In genomic region chr9:128094950-128095544, GRCh38 we compare ENCODE assay signal across 8 cellular contexts. TPM values are rescaled to one million over a fixed set of nuclear protein-coding genes. Genes with fewer than 3 reads are reported as not detected.
DNase-seq lines count a peak whose midpoint lies in the region; ATAC-seq and TF ChIP-seq lines count a peak whose summit lies in the region.

No MANE protein-coding gene starts in this region.

- no peak for ATAC-seq in heart right ventricle
- no peak for ATAC-seq in left ventricle myocardium superior
- no peak for ATAC-seq in naive B cell (ENCODE audit: low read depth in 2 of 2)
- no peak for ATAC-seq in aorta (ENCODE audit: low FRiP score)
- ATAC-seq in HG02610 (IDR thresholded peaks at IDR 0.05; ENCODE audit: unreplicated experiment) = no peak
- ATAC-seq in GM18517 (IDR thresholded peaks at IDR 0.05; ENCODE audit: unreplicated experiment) = no peak

- TF ChIP-seq CTCF in heart right ventricle (IDR thresholded peaks at IDR 0.05) (no peak), BE2C (IDR thresholded peaks at IDR 0.05; ENCODE audit: low read depth, low read length) (no peak)

- intact Hi-C loops in heart right ventricle (cut with DNase I) (loop anchor here in 1 of 10 donors (1.0 kb wide), 1 partner anchor 27 kb away; the partner anchor contains the start of gene SLC25A25), left ventricle myocardium superior (cut with micrococcal nuclease) (no loop called here), aorta (cut with DNase I) (no loop called here)

- H3K27ac ChIP-seq in heart right ventricle (peak overlapping the region; percentile 44 to 97 (median 86)), caudate nucleus (ENCODE audit: low read depth, low read length) (peak overlapping the region; percentile 90), aorta (ENCODE audit: low read depth in 1 of 2, low read length in 2 of 2) (peak overlapping the region; percentile 59 to 98)

- H3K4me1 ChIP-seq in heart right ventricle = peaks cover 24 to 96% (median 72%) of the 10 kb centered on the region in 9 donors
- H3K4me1 ChIP-seq in aorta (ENCODE audit: control insufficient read depth in 1 of 2, insufficient read depth in 2 of 2, low read length in 2 of 2) = peaks cover 3 to 5% of the 10 kb centered on the region in 2 donors
- peaks cover 39% of the 10 kb centered on the region for H3K4me1 ChIP-seq in BE2C

- H3K4me1 Mint-ChIP-seq in naive B cell = peaks cover 31 to 56% (median 52%) of the 10 kb centered on the region in 3 donors

- H3K27ac Mint-ChIP-seq in naive B cell = peak overlapping the region; percentile 96 to 99 (median 99)

- H3K36me3 ChIP-seq in heart right ventricle (no peaks in the 10 kb centered on the region), aorta (ENCODE audit: control insufficient read depth in 1 of 2, insufficient read depth in 2 of 2, low read length in 1 of 2) (no peaks in the 10 kb centered on the region), BE2C (peaks cover 4% of the 10 kb centered on the region)

- 83 to 86% methylated on average over 11 of the region's 11 CpGs for WGBS in heart right ventricle, 2 donors
- WGBS in aorta, 2 donors = 79 to 80% methylated on average over 11 of the region's 11 CpGs

- H3K27me3 ChIP-seq in heart right ventricle (no peaks in the 10 kb centered on the region), aorta (ENCODE audit: control insufficient read depth in 1 of 2, insufficient read depth in 2 of 2, low read length in 1 of 2) (no peaks in the 10 kb centered on the region), BE2C (no peaks in the 10 kb centered on the region)

- no peaks in the 10 kb centered on the region for H3K36me3 Mint-ChIP-seq in naive B cell

- no peaks in the 10 kb centered on the region for H3K27me3 Mint-ChIP-seq in naive B cell

- H3K4me3 ChIP-seq in heart right ventricle (no peak overlapping the region), aorta (ENCODE audit: low read length in 2 of 2) (no peak overlapping the region), BE2C (ENCODE audit: low read depth, low read length) (no peak overlapping the region)

- H3K9me3 ChIP-seq in heart right ventricle (no peaks in the 10 kb centered on the region), aorta (ENCODE audit: control insufficient read depth, low read length) (no peaks in the 10 kb centered on the region), BE2C (no peaks in the 10 kb centered on the region)

- DNase-seq in heart right ventricle (no peak), left ventricle myocardium superior (no peak), caudate nucleus (lab: John Stamatoyannopoulos, UW) (no peak), naive B cell (no peak), aorta (no peak), BE2C (no peak)

- no peaks in the 10 kb centered on the region for H3K9me3 Mint-ChIP-seq in naive B cell

- peak overlapping the region in 6 of 8 donors; percentile 60 to 89 (median 66) for H3K4me3 Mint-ChIP-seq in naive B cell

RNA-seq across cellular contexts. Expression of gene SLC25A25, which starts 27.0 kb away (rescaled TPM):
- total RNA-seq in heart right ventricle (10 to 100 TPM in 3 of 10 donors, 1 to 10 TPM in 7; 3.6 to 20.7 (median 7.5) TPM), left ventricle myocardium superior (4.8 TPM), aorta (10 to 100 TPM; 16.3 to 40.9 TPM)
- polyA plus RNA-seq in heart right ventricle (1 to 10 TPM; 2.3 to 4.8 TPM), naive B cell (ENCODE audit: low read depth in 6 of 6) (10 to 100 TPM in 1 of 6 donors, 1 to 10 TPM in 5; 1.6 to 15.8 (median 9.0) TPM), aorta (10 to 100 TPM in 1 of 2 donors, 1 to 10 TPM in 1; 9.8 to 14.3 TPM)
- 23.7 TPM for polyA plus RNA-seq in BE2C (2012; ENCODE audit: insufficient read depth, insufficient read length, low read depth)

RNA-seq across cellular contexts. Expression of gene NAIF1, which starts 27.9 kb away (rescaled TPM):
- total RNA-seq in heart right ventricle (1 to 10 TPM; 3.2 to 7.0 (median 5.5) TPM), left ventricle myocardium superior (4.7 TPM), aorta (10 to 100 TPM in 1 of 2 donors, 1 to 10 TPM in 1; 5.4 to 10.4 TPM)
- polyA plus RNA-seq in heart right ventricle (1 to 10 TPM; 4.4 to 7.2 TPM), naive B cell (ENCODE audit: low read depth in 6 of 6) (10 to 100 TPM in 4 of 6 donors, 1 to 10 TPM in 2; 7.2 to 21.6 (median 12.3) TPM), aorta (1 to 10 TPM; 7.0 to 8.9 TPM)
- 10.3 TPM for polyA plus RNA-seq in BE2C (2012; ENCODE audit: insufficient read depth, insufficient read length, low read depth)

RNA-seq across cellular contexts. Expression of gene PTGES2, which starts 32.5 kb away (rescaled TPM):
- total RNA-seq in heart right ventricle (100 to 1,000 TPM; 117 to 166 (median 148) TPM), left ventricle myocardium superior (157 TPM), aorta (10 to 100 TPM; 37.1 to 38.5 TPM)
- polyA plus RNA-seq in heart right ventricle (100 to 1,000 TPM; 132 to 147 TPM), naive B cell (ENCODE audit: low read depth in 6 of 6) (10 to 100 TPM; 31.1 to 63.8 (median 40.8) TPM), aorta (10 to 100 TPM; 29.9 to 56.2 TPM)
- polyA plus RNA-seq in BE2C (2012; ENCODE audit: insufficient read depth, insufficient read length, low read depth) = 511 TPM

RNA-seq across cellular contexts. Expression of gene LCN2, which starts 54.2 kb away (rescaled TPM):
- total RNA-seq in heart right ventricle = 1 to 10 TPM in 1 of 10 donors, under 1 TPM in 4, not detected in 5; 0.34 to 2.7 (median 0.45) TPM
- 1 to 10 TPM in 1 of 2 donors, under 1 TPM in 1; 0.62 to 1.5 TPM for polyA plus RNA-seq in heart right ventricle
- total RNA-seq in left ventricle myocardium superior = 0.32 TPM
- 1 to 10 TPM in 2 of 6 donors, under 1 TPM in 1, not detected in 3; 0.44 to 1.2 (median 1.2) TPM for polyA plus RNA-seq in naive B cell (ENCODE audit: low read depth in 6 of 6)
- 1 to 10 TPM in 1 of 2 donors, under 1 TPM in 1; 0.84 to 1.1 TPM for total RNA-seq in aorta
- 1 to 10 TPM in 1 of 2 donors, under 1 TPM in 1; 0.90 to 5.6 TPM for polyA plus RNA-seq in aorta
- not detected for polyA plus RNA-seq in BE2C (2012; ENCODE audit: insufficient read depth, insufficient read length, low read depth)
